8 cellular contexts compared by ENCODE assay signal in genomic region chr4:6472387-6473263, GRCh38. TPM values are rescaled to one million over a fixed set of nuclear protein-coding genes. Genes with fewer than 3 reads are reported as not detected.
DNase-seq lines count a peak whose midpoint lies in the region; ATAC-seq, FAIRE-seq and TF ChIP-seq lines count a peak whose summit lies in the region.

Gene PPP2R2C, minus strand, starts transcription at chr4:6472614. Its CDS starts 385 bp downstream, at chr4:6472229.

- no peak within 1 kb of the TSS for H3K9ac ChIP-seq in K562 (ENCODE audit: insufficient read depth in 1 of 2, low read depth in 2 of 2, low read length in 2 of 2)

- POLR2A ChIA-PET in K562 (lab: Yijun Ruan, JAX), result interaction anchor here (0.7 kb wide), 1 partner anchor 107 kb away, joined by 3 read pairs; no protein-coding TSS in a partner anchor

- no peak within 1 kb of the TSS for H3K4me2 ChIP-seq in K562 (ENCODE audit: insufficient read depth, low read length)

- H3K4me1 ChIP-seq in K562 (replicated peaks in 1 of 2; ENCODE audit: control insufficient read depth in 2 of 2, insufficient read depth in 2 of 2, low read length in 2 of 2), result peaks cover 0 to 16% of the 10 kb centered on the region in 2 experiments; a peak in 2 of 5 replicates
- H3K4me1 ChIP-seq in urinary bladder (ENCODE audit: insufficient read depth), result peaks cover 1% of the 10 kb centered on the region

- WGBS in K562 (ENCODE audit: insufficient coverage, low coverage, missing lambda C conversion rate), result 10% methylated on average over 14 of the region's 86 CpGs
- 1% methylated on average over 85 of the region's 86 CpGs for WGBS in urinary bladder

- peaks cover 5 to 34% of the 10 kb centered on the region in 2 experiments for H3K27me3 ChIP-seq in K562 (ENCODE audit: control insufficient read depth in 2 of 2, insufficient read depth in 2 of 2, low read length in 2 of 2)

- no peak for FAIRE-seq in K562 (lab: Jason Lieb, UNC)

- in situ Hi-C loops in K562 (cut with MboI), result no loop called here

- no peaks in the 10 kb centered on the region for H3K79me2 ChIP-seq in K562 (ENCODE audit: control insufficient read depth, insufficient read depth, low read length)

- no peak for DNase-seq in Right ventricle myocardium inferior (ENCODE audit: missing footprints)
- DNase-seq in cardiac septum (ENCODE audit: low spot score), result no peak
- peak; percentile 19 to 72 (median 56) for DNase-seq in K562 (ENCODE audit: extremely low read depth in 1 of 4, low spot score in 3 of 4)
- peak; percentile 55 for DNase-seq in left kidney (ENCODE audit: low read depth, low spot score)
- DNase-seq in NCI-H128 (lab: John Stamatoyannopoulos, UW; ENCODE audit: unreplicated experiment), result no peak

- no peak within 1 kb of the TSS for H2AFZ ChIP-seq in K562 (ENCODE audit: low read depth, low read length)

- no peaks in the 10 kb centered on the region for H3K36me3 ChIP-seq in K562 (ENCODE audit: control insufficient read depth, insufficient read depth, low read length)
- no peaks in the 10 kb centered on the region for H3K36me3 ChIP-seq in urinary bladder (ENCODE audit: insufficient read depth)

- no peak for TF ChIP-seq CTCF in K562 (IDR thresholded peaks at IDR 0.05 in 2 of 3, conservative IDR thresholded peaks at IDR 0.05 in 1 of 3; ENCODE audit: insufficient read depth in 2 of 3, low read depth in 1 of 3, low read length in 3 of 3)

- intact Hi-C loops in Right ventricle myocardium inferior (cut with DNase I), result loop anchor here (5.0 kb wide), 1 partner anchor 140 kb away; no protein-coding TSS in a partner anchor
- intact Hi-C loops in cardiac septum (cut with DNase I), result no loop called here
- intact Hi-C loops in K562 (cut with micrococcal nuclease), result no loop called here

- no peak for TF ChIP-seq EP300 in K562 (IDR thresholded peaks at IDR 0.05; ENCODE audit: low read length)

- TF ChIP-seq RAD21 in K562 (CRISPR knock-in tag; conservative IDR thresholded peaks at IDR 0.05 in 1 of 2, IDR thresholded peaks at IDR 0.05 in 1 of 2), result no peak

- H3K27ac ChIP-seq in K562 (ENCODE audit: extremely low read depth, low read depth, low read length), result no peak within 1 kb of the TSS
- H3K27ac ChIP-seq in urinary bladder (ENCODE audit: low read depth), result no peak within 1 kb of the TSS

- no peaks in the 10 kb centered on the region for H3K9me3 ChIP-seq in K562 (replicated peaks; ENCODE audit: control insufficient read depth, insufficient read depth, low read depth, low read length)

- H3K4me3 ChIP-seq in K562 (no peak within 1 kb of the TSS), urinary bladder (ENCODE audit: low read depth, low read length) (peak within 1 kb of the TSS; percentile 33)

- CTCF ChIA-PET in K562 (lab: Yijun Ruan, JAX; ENCODE audit: low intra/inter-chr PET ratio), result no interaction called here

- H3K9me1 ChIP-seq in K562 (ENCODE audit: control insufficient read depth, insufficient read depth, low read length), result no peaks in the 10 kb centered on the region

- no peak for TF ChIP-seq POLR2A in K562 (conservative IDR thresholded peaks at IDR 0.05)

- no peak for ATAC-seq in Right ventricle myocardium inferior
- ATAC-seq in K562, result peak; percentile 73
- ATAC-seq in GM18870 (IDR thresholded peaks at IDR 0.05; ENCODE audit: unreplicated experiment), result no peak
- no peak for ATAC-seq in HG02884 (IDR thresholded peaks at IDR 0.05; ENCODE audit: unreplicated experiment)

- no TSS peak for BruUV-seq in K562 (replicated peaks; lab: Mats Ljungman, UMichigan)

- H4K20me1 ChIP-seq in K562 (replicated peaks; ENCODE audit: control insufficient read depth, insufficient read depth, low read length), result peaks cover 4% of the 10 kb centered on the region; the same call in 1 of the 2 replicates

TF ChIP-seq in K562, 482 proteins besides CTCF, POLR2A, EP300 and RAD21:
- 0 out of 2 replicates have a peak, but pooled peaks have one; percentile 19 for TF ChIP-seq EGR1 (conservative IDR thresholded peaks at IDR 0.05)
- no peak for TF ChIP-seq MAX (CRISPR knock-in tag; IDR thresholded peaks at IDR 0.05)

RNA-seq across cellular contexts. Expression of gene PPP2R2C, which starts in this region (rescaled TPM):
- total RNA-seq in Right ventricle myocardium inferior (12.3 TPM), cardiac septum (5.5 TPM), K562 (2014; rRNA removed) (not detected in 2 replicates), K562 (2014; rRNA removed; fragmentation: Illumina TruSeq; extraction: Trizol) (not detected in 2 replicates), K562 (2015; rRNA removed; fragmentation: Illumina TruSeq; extraction: Trizol) (not detected in 2 replicates), K562 (2021) (0.04 TPM in 1 of 2 replicates, not detected in the other), urinary bladder (3.0 TPM)
- total RNA-seq in K562 (2011; cell fraction: chromatin; rRNA removed; ENCODE audit: low replicate concordance), result not detected in 2 replicates
- total RNA-seq in K562 (2011; cell fraction: nucleolus; rRNA removed), result not detected in 2 replicates
- total RNA-seq in K562 (2011; cell fraction: nucleoplasm; rRNA removed), result not detected in 2 replicates
- polyA plus RNA-seq in K562 (2011; rRNA removed) (0.06 TPM in 1 of 2 replicates, not detected in the other), K562 (2014; fragmentation: Illumina TruSeq; extraction: Trizol) (not detected in 2 replicates), K562 (2014; fragmentation: Nextera tagmentation; extraction: Ambion mirVana) (not detected), K562 (2014; rRNA removed) (not detected in 2 replicates), urinary bladder (0.94 TPM)
- polyA plus RNA-seq in K562 (2011; cell fraction: cytosol; rRNA removed), result 0.15 TPM in 1 of 2 replicates, not detected in the other
- polyA plus RNA-seq in K562 (2011; cell fraction: nucleus; rRNA removed), result not detected in 2 replicates
- 0.03 and 0.12 TPM in 2 replicates for polyA plus RNA-seq in K562 (2012)
- polyA minus RNA-seq in K562 (2011; rRNA and poly(A)+ RNA removed), result not detected in 2 replicates
- polyA minus RNA-seq in K562 (2011; cell fraction: cytosol; rRNA and poly(A)+ RNA removed), result not detected in 2 replicates
- polyA minus RNA-seq in K562 (2011; cell fraction: nucleus; rRNA and poly(A)+ RNA removed), result not detected in 2 replicates

Comparison
In these comparisons a context has a peak if more than half of its experiments do, and no peak if none do; other contexts are left out.
1. Peak in DNase-seq and ATAC-seq in K562; RNA of the gene not detected or under 1 TPM.